9 cellular contexts compared by ENCODE assay signal in genomic region chr17:82052638-82053059, GRCh38. TPM values are rescaled to one million over a fixed set of nuclear protein-coding genes. Genes with fewer than 3 reads are reported as not detected.
A peak's percentile ranks its signal among the peaks of the same experiment; 100 is the strongest.
DNase-seq lines count a peak whose midpoint lies in the region; ATAC-seq and TF ChIP-seq lines count a peak whose summit lies in the region.
"Had no signal": no experiment of that assay in that cellular context is flagged by ENCODE, and none has a peak within 500 bp of the region (broad histone marks: within the 10 kb centered on the region; RNA-seq: fewer than 3 reads in every experiment).

No MANE protein-coding gene starts in this region.

- H3K27ac Mint-ChIP-seq in CD4-positive, alpha-beta T cell = peak overlapping the region; percentile 39
- H3K27ac Mint-ChIP-seq in endodermal cell = no peak overlapping the region
- H3K27ac Mint-ChIP-seq in neural progenitor cell = no peak overlapping the region

- no peaks in the 10 kb centered on the region for H3K9me3 Mint-ChIP-seq in CD4-positive, alpha-beta T cell
- no peaks in the 10 kb centered on the region for H3K9me3 Mint-ChIP-seq in endodermal cell
- H3K9me3 Mint-ChIP-seq in neural progenitor cell = no peaks in the 10 kb centered on the region

- no peaks in the 10 kb centered on the region for H3K9me2 ChIP-seq in OCI-LY1 (ENCODE audit: low read depth, low read length)

- H3K9ac ChIP-seq in OCI-LY1 (ENCODE audit: low read length) (peak overlapping the region; percentile 81), endodermal cell (ENCODE audit: extremely low read depth, low read length, poor library complexity, severe bottlenecking) (peak overlapping the region; percentile 71), neural progenitor cell (peak overlapping the region; percentile 82)

- peak overlapping the region; percentile 80 for H3K4me3 Mint-ChIP-seq in CD4-positive, alpha-beta T cell
- H3K4me3 Mint-ChIP-seq in endodermal cell = peak overlapping the region; percentile 78
- H3K4me3 Mint-ChIP-seq in neural progenitor cell = peak overlapping the region; percentile 85

- no peak for DNase-seq in CD4-positive, alpha-beta T cell
- no peak for DNase-seq in endodermal cell
- DNase-seq in neural progenitor cell (ENCODE audit: low spot score) = no peak
- DNase-seq in NCI-H774 (lab: John Stamatoyannopoulos, UW) = no peak
- no peak for DNase-seq in activated CD4-positive, alpha-beta T cell treated with anti-CD3 and anti-CD28 coated beads for 4 hours
- DNase-seq: activated CD4-positive, CD25-positive, alpha-beta regulatory T cell had no signal

- no peaks in the 10 kb centered on the region for H3K27me3 ChIP-seq in CD4-positive, alpha-beta T cell (ENCODE audit: control insufficient read depth, insufficient read depth, low read length)
- H3K27me3 ChIP-seq in OCI-LY1 (ENCODE audit: insufficient read depth, low read length) = no peaks in the 10 kb centered on the region
- H3K27me3 ChIP-seq in endodermal cell (ENCODE audit: control insufficient read depth, insufficient read depth, low read length, poor library complexity, severe bottlenecking) = no peaks in the 10 kb centered on the region
- no peaks in the 10 kb centered on the region for H3K27me3 ChIP-seq in neural progenitor cell

- 0 out of 2 replicates have a peak, but pooled peaks cover 4% of the 10 kb centered on the region for H3K79me2 ChIP-seq in OCI-LY1 (ENCODE audit: insufficient read depth, low read length)
- H3K79me2 ChIP-seq in neural progenitor cell (ENCODE audit: low read depth) = peaks cover 14% of the 10 kb centered on the region

- no peak overlapping the region for H3K27ac ChIP-seq in CD4-positive, alpha-beta T cell (ENCODE audit: low read depth, low read length)
- H3K27ac ChIP-seq in OCI-LY1 (ENCODE audit: low read depth, low read length, poor library complexity, severe bottlenecking) (no peak overlapping the region), endodermal cell (ENCODE audit: low read depth, low read length) (no peak overlapping the region), neural progenitor cell (no peak overlapping the region)

- H4K20me1 ChIP-seq in OCI-LY1 (ENCODE audit: insufficient read depth, low read length) = no peaks in the 10 kb centered on the region
- peaks cover 18% of the 10 kb centered on the region for H4K20me1 ChIP-seq in neural progenitor cell (ENCODE audit: low read depth)

- peak overlapping the region; percentile 88 for H3K4me2 ChIP-seq in OCI-LY1 (ENCODE audit: low read length)
- H3K4me2 ChIP-seq in neural progenitor cell = peak overlapping the region; percentile 100

- peaks cover 13% of the 10 kb centered on the region for H3K36me3 Mint-ChIP-seq in CD4-positive, alpha-beta T cell (ENCODE audit: low read depth)
- H3K36me3 Mint-ChIP-seq in endodermal cell (ENCODE audit: low read depth) (peaks cover 9% of the 10 kb centered on the region), neural progenitor cell (peaks cover 1% of the 10 kb centered on the region)

- CTCF ChIA-PET in CD4-positive, alpha-beta T cell (lab: Charles Lee) = interaction anchor here (1.0 to 1.1 kb wide), 2 partner anchors 15 to 22 kb away, joined by 3 to 5 read pairs; partner anchors contain the start of gene DCXR

- peaks cover 10% of the 10 kb centered on the region for H3K4me1 Mint-ChIP-seq in CD4-positive, alpha-beta T cell (ENCODE audit: low read depth)
- peaks cover 4% of the 10 kb centered on the region for H3K4me1 Mint-ChIP-seq in endodermal cell
- peaks cover 6% of the 10 kb centered on the region for H3K4me1 Mint-ChIP-seq in neural progenitor cell

- H3K36me3 ChIP-seq in OCI-LY1 (ENCODE audit: insufficient read depth, low read length) (peaks cover 43% of the 10 kb centered on the region), endodermal cell (ENCODE audit: control insufficient read depth, insufficient read depth, low read length) (peaks cover 46% of the 10 kb centered on the region), neural progenitor cell (no peaks in the 10 kb centered on the region)

- TF ChIP-seq CTCF in CD4-positive, alpha-beta T cell (IDR thresholded peaks at IDR 0.05) = no peak
- TF ChIP-seq CTCF in OCI-LY1 (IDR thresholded peaks at IDR 0.05; ENCODE audit: low read length) (no peak), endodermal cell (conservative IDR thresholded peaks at IDR 0.05) (no peak), neural progenitor cell (IDR thresholded peaks at IDR 0.05) (no peak)

- H3K4me3 ChIP-seq in OCI-LY1 (ENCODE audit: low read depth, low read length, poor library complexity, severe bottlenecking) = peak overlapping the region; percentile 100
- peak overlapping the region; percentile 89 for H3K4me3 ChIP-seq in endodermal cell (ENCODE audit: low read length)
- peak overlapping the region; percentile 98 for H3K4me3 ChIP-seq in neural progenitor cell

- peaks cover 27% of the 10 kb centered on the region for H3K4me1 ChIP-seq in OCI-LY1 (ENCODE audit: insufficient read depth, low read length, severe bottlenecking)
- no peaks in the 10 kb centered on the region for H3K4me1 ChIP-seq in endodermal cell (ENCODE audit: control insufficient read depth, insufficient read depth, low read length)
- H3K4me1 ChIP-seq in neural progenitor cell = peaks cover 7% of the 10 kb centered on the region

- H3K9me3 ChIP-seq in CD4-positive, alpha-beta T cell (ENCODE audit: control insufficient read depth, low read length) = no peaks in the 10 kb centered on the region
- H3K9me3 ChIP-seq in OCI-LY1 (ENCODE audit: low read length) = no peaks in the 10 kb centered on the region
- H3K9me3 ChIP-seq in endodermal cell (ENCODE audit: control insufficient read depth, low read length) = no peaks in the 10 kb centered on the region
- no peaks in the 10 kb centered on the region for H3K9me3 ChIP-seq in neural progenitor cell (ENCODE audit: low read depth)

- no peaks in the 10 kb centered on the region for H3K27me3 Mint-ChIP-seq in CD4-positive, alpha-beta T cell
- H3K27me3 Mint-ChIP-seq in endodermal cell (ENCODE audit: insufficient read depth) (no peaks in the 10 kb centered on the region), neural progenitor cell (ENCODE audit: insufficient read depth, low read depth) (peaks cover 4% of the 10 kb centered on the region)

- POLR2A ChIA-PET in CD4-positive, alpha-beta T cell (lab: Charles Lee) = interaction anchor here (1.0 to 4.1 kb wide), 4 partner anchors 12 to 74 kb away, joined by 3 to 16 read pairs (median 6); partner anchors contain the start of genes DCXR and DUS1L

- 24 to 37% methylated on average over 14 to 19 of the region's 19 CpGs for WGBS in endodermal cell (ENCODE audit: insufficient coverage in 1 of 2, insufficient read length in 1 of 2), 2 experiments

- no peak for ATAC-seq in CD4-positive, alpha-beta T cell (ENCODE audit: poor library complexity)
- ATAC-seq in GM19328 (IDR thresholded peaks at IDR 0.05; ENCODE audit: unreplicated experiment) (no peak), GM21576 (IDR thresholded peaks at IDR 0.05; ENCODE audit: unreplicated experiment) (no peak)

- H2AFZ ChIP-seq in OCI-LY1 (ENCODE audit: low read length) = no peak overlapping the region
- H2AFZ ChIP-seq in neural progenitor cell (replicated peaks) = no peak overlapping the region

- intact Hi-C loops in CD4-positive, alpha-beta T cell (cut with DNase I, micrococcal nuclease) = loop anchor here in 1 of 2 experiments (5.0 kb wide), 1 partner anchor 45 kb away; the partner anchor contains the start of gene FASN

- H3F3A ChIP-seq in OCI-LY1 (ENCODE audit: insufficient read depth, low read length) (no peaks in the 10 kb centered on the region), neural progenitor cell (ENCODE audit: low read depth) (peaks cover 3% of the 10 kb centered on the region)

RNA-seq across cellular contexts. Expression of gene GPS1, which starts 1.0 kb away (rescaled TPM):
- total RNA-seq in CD4-positive, alpha-beta T cell = 10 to 100 TPM; 64.6 to 69.3 TPM
- 100 to 1,000 TPM; 152 to 153 TPM for total RNA-seq in endodermal cell
- polyA plus RNA-seq in endodermal cell (2013, experiment 1 of 2) = 128 TPM
- 119 TPM for polyA plus RNA-seq in endodermal cell (2013, experiment 2 of 2)
- total RNA-seq in neural progenitor cell (ENCODE audit: low replicate concordance) = 86.6 and 174 TPM in 2 replicates

RNA-seq across cellular contexts. Expression of gene RFNG, which starts 1.0 kb away (rescaled TPM):
- total RNA-seq in CD4-positive, alpha-beta T cell = 10 to 100 TPM; 28.1 to 31.2 TPM
- total RNA-seq in endodermal cell (10 to 100 TPM; 46.3 to 54.5 TPM), neural progenitor cell (ENCODE audit: low replicate concordance) (13.6 and 41.0 TPM in 2 replicates)
- 44.6 TPM for polyA plus RNA-seq in endodermal cell (2013, experiment 1 of 2)
- 43.4 TPM for polyA plus RNA-seq in endodermal cell (2013, experiment 2 of 2)

RNA-seq across cellular contexts. Expression of gene DUS1L, which starts 13.0 kb away (rescaled TPM):
- 100 to 1,000 TPM; 160 to 163 TPM for total RNA-seq in CD4-positive, alpha-beta T cell
- total RNA-seq in endodermal cell (100 to 1,000 TPM in 1 of 2 donors, 10 to 100 TPM in 1; 85.3 to 108 TPM), neural progenitor cell (ENCODE audit: low replicate concordance) (54.5 and 76.6 TPM in 2 replicates)
- 74.8 TPM for polyA plus RNA-seq in endodermal cell (2013, experiment 1 of 2)
- polyA plus RNA-seq in endodermal cell (2013, experiment 2 of 2) = 69.5 TPM

RNA-seq across cellular contexts. Expression of gene DCXR, which starts 15.2 kb away (rescaled TPM):
- total RNA-seq in CD4-positive, alpha-beta T cell = 100 to 1,000 TPM; 103 to 119 TPM
- total RNA-seq in endodermal cell (10 to 100 TPM; 73.8 to 83.6 TPM), neural progenitor cell (ENCODE audit: low replicate concordance) (36.5 and 64.9 TPM in 2 replicates)
- polyA plus RNA-seq in endodermal cell (2013, experiment 1 of 2) = 84.8 TPM
- 72.9 TPM for polyA plus RNA-seq in endodermal cell (2013, experiment 2 of 2)

RNA-seq across cellular contexts. Expression of gene RAC3, which starts 21.2 kb away (rescaled TPM):
- 1 to 10 TPM; 3.3 to 5.3 TPM for total RNA-seq in CD4-positive, alpha-beta T cell
- 10 to 100 TPM; 45.7 to 53.9 TPM for total RNA-seq in endodermal cell
- polyA plus RNA-seq in endodermal cell (2013, experiment 1 of 2) = 58.8 TPM
- 53.5 TPM for polyA plus RNA-seq in endodermal cell (2013, experiment 2 of 2)
- total RNA-seq in neural progenitor cell (ENCODE audit: low replicate concordance) = 31.6 and 81.2 TPM in 2 replicates
